Comparison of ENCODE assay signal across 1 cellular context in genomic region chr5:109192543-109193281, GRCh38.
TF ChIP-seq lines count a peak whose summit lies in the region.

No MANE protein-coding gene starts in this region.

TF ChIP-seq in GM23338, 12 proteins besides CTCF, POLR2A, EP300 and RAD21 (continued from another document):
- TF ChIP-seq ZNF462 (CRISPR knock-in tag; IDR thresholded peaks at IDR 0.05): peak; percentile 27; the same call in 1 of the 2 replicates
